In genomic region chr3:183511277-183512131, GRCh38 we compare ENCODE assay signal across 10 cellular contexts. TPM values are rescaled to one million over a fixed set of nuclear protein-coding genes. Genes with fewer than 3 reads are reported as not detected.
DNase-seq lines count a peak whose midpoint lies in the region; ATAC-seq and TF ChIP-seq lines count a peak whose summit lies in the region.
"Not testable (repeated sequence)": the region's sequence is repeated elsewhere in the genome, so short reads cannot be mapped to it uniquely, and the experiment has no call there.
"Had no signal": no experiment of that assay in that cellular context is flagged by ENCODE, and none has a peak within 500 bp of the region (broad histone marks: within the 10 kb centered on the region; RNA-seq: fewer than 3 reads in every experiment).

No MANE protein-coding gene starts in this region.

- H3K9me3 ChIP-seq in hepatocyte (ENCODE audit: low read depth); neuronal stem cell (replicated peaks in 1 of 2; ENCODE audit: control insufficient read depth in 2 of 2, insufficient read depth in 1 of 2, low read depth in 1 of 2, low read length in 2 of 2): not testable (repeated sequence)

- H3K27me3 Mint-ChIP-seq in T-cell; activated T-helper 2 cell treated with anti-CD3 and anti-CD28 coated beads, Interferon-gamma antibody, Interleukin-2, Interleukin-4, amounts not matched to agents 10 μg/mL and 5 μg/mL and 100 μg/mL, durations not matched to agents 14 hours and 24 hours and 36 hours (ENCODE audit: low read depth): not testable (repeated sequence)

- not testable (repeated sequence) for H3K14ac ChIP-seq in neuronal stem cell (ENCODE audit: low read length)

- H4K91ac ChIP-seq in neuronal stem cell (ENCODE audit: low read depth, low read length, poor library complexity), result not testable (repeated sequence)

- H2BK12ac ChIP-seq in neuronal stem cell (ENCODE audit: low read length), result not testable (repeated sequence)

- intact Hi-C loops in activated T-helper 2 cell treated with anti-CD3 and anti-CD28 coated beads, Interferon-gamma antibody, Interleukin-2, Interleukin-4, amounts not matched to agents 10 μg/mL and 5 μg/mL and 100 μg/mL, durations not matched to agents 14 hours and 24 hours and 36 hours (cut with micrococcal nuclease), result not testable (repeated sequence)

- POLR2A ChIA-PET in T-cell (lab: Charles Lee), result not testable (repeated sequence)

- H2BK5ac ChIP-seq in neuronal stem cell (ENCODE audit: low read length), result not testable (repeated sequence)

- H3K4me3 ChIP-seq in hepatocyte; neuronal stem cell (ENCODE audit: low read length in 2 of 2): not testable (repeated sequence)

- H3K4me1 ChIP-seq in hepatocyte (ENCODE audit: insufficient read depth), result peaks cover 13% of the 10 kb centered on the region
- H3K4me1 ChIP-seq in neuronal stem cell (ENCODE audit: control insufficient read depth in 2 of 2, insufficient read depth in 1 of 2, low read depth in 1 of 2, low read length in 2 of 2), result not testable (repeated sequence)

- H3K23ac ChIP-seq in neuronal stem cell (ENCODE audit: low read depth, low read length, poor library complexity), result not testable (repeated sequence)

- H2BK120ac ChIP-seq in neuronal stem cell (ENCODE audit: low read depth, low read length), result not testable (repeated sequence)

- H3K9ac ChIP-seq in neuronal stem cell (ENCODE audit: low read depth, low read length, poor library complexity), result not testable (repeated sequence)

- not testable (repeated sequence) for DNase-seq in T-cell; activated T-helper 2 cell treated with anti-CD3 and anti-CD28 coated beads, Interferon-gamma antibody, Interleukin-2, Interleukin-4, amounts not matched to agents 10 μg/mL and 5 μg/mL and 100 μg/mL, durations not matched to agents 14 hours and 24 hours and 36 hours (ENCODE audit: low spot score); hepatocyte (ENCODE audit: low spot score); neuronal stem cell (ENCODE audit: low spot score)

- not testable (repeated sequence) for H4K20me1 ChIP-seq in hepatocyte (ENCODE audit: insufficient read depth, poor library complexity, severe bottlenecking)

- not testable (repeated sequence) for H3K4me3 Mint-ChIP-seq in T-cell; activated T-helper 2 cell treated with anti-CD3 and anti-CD28 coated beads, Interferon-gamma antibody, Interleukin-2, Interleukin-4, amounts not matched to agents 10 μg/mL and 5 μg/mL and 100 μg/mL, durations not matched to agents 14 hours and 24 hours and 36 hours (ENCODE audit: low read depth)

- H3K4ac ChIP-seq in neuronal stem cell (ENCODE audit: low read length), result not testable (repeated sequence)

- not testable (repeated sequence) for H4K8ac ChIP-seq in neuronal stem cell (ENCODE audit: low read depth, low read length)

- WGBS in hepatocyte (ENCODE audit: low lambda C conversion rate, missing lambda C conversion rate), result 66% methylated on average over 14 of the region's 14 CpGs
- no CpG with 5 or more reads among the region's 14 CpGs for WGBS in neuronal stem cell (ENCODE audit: extremely low coverage in 2 of 2, insufficient read length in 2 of 2, insufficient replicate concordance in 1 of 2), 2 donors

- H3K9me2 ChIP-seq in hepatocyte (replicated peaks; ENCODE audit: insufficient read depth), result not testable (repeated sequence)

- peaks cover 44% of the 10 kb centered on the region for H3K36me3 Mint-ChIP-seq in T-cell
- H3K36me3 Mint-ChIP-seq in activated T-helper 2 cell treated with anti-CD3 and anti-CD28 coated beads, Interferon-gamma antibody, Interleukin-2, Interleukin-4, amounts not matched to agents 10 μg/mL and 5 μg/mL and 100 μg/mL, durations not matched to agents 14 hours and 24 hours and 36 hours (ENCODE audit: low read depth), result peaks cover 42% of the 10 kb centered on the region

- H3K18ac ChIP-seq in neuronal stem cell (ENCODE audit: low read length), result not testable (repeated sequence)

- not testable (repeated sequence) for H3K36me3 ChIP-seq in hepatocyte (replicated peaks; ENCODE audit: insufficient read depth, low read depth); neuronal stem cell (replicated peaks in 1 of 2; ENCODE audit: control insufficient read depth in 2 of 2, insufficient read depth in 2 of 2, low read length in 2 of 2)

- not testable (repeated sequence) for TF ChIP-seq CTCF in hepatocyte (IDR thresholded peaks at IDR 0.05; ENCODE audit: poor library complexity)

- H3K4me1 Mint-ChIP-seq in T-cell, result peaks cover 47 to 57% (median 55%) of the 10 kb centered on the region in 3 donors
- peaks cover 44% of the 10 kb centered on the region for H3K4me1 Mint-ChIP-seq in activated T-helper 2 cell treated with anti-CD3 and anti-CD28 coated beads, Interferon-gamma antibody, Interleukin-2, Interleukin-4, amounts not matched to agents 10 μg/mL and 5 μg/mL and 100 μg/mL, durations not matched to agents 14 hours and 24 hours and 36 hours (ENCODE audit: low read depth)

- H3K79me2 ChIP-seq in hepatocyte, result not testable (repeated sequence)

- not testable (repeated sequence) for H3K4me2 ChIP-seq in hepatocyte; neuronal stem cell (ENCODE audit: insufficient read depth, low read length, poor library complexity, severe bottlenecking)

- H3K27me3 ChIP-seq in hepatocyte; neuronal stem cell (ENCODE audit: control insufficient read depth in 3 of 3, insufficient read depth in 3 of 3, low read depth in 1 of 3, low read length in 3 of 3): not testable (repeated sequence)

- not testable (repeated sequence) for H2BK15ac ChIP-seq in neuronal stem cell (ENCODE audit: low read length)

- H3K79me1 ChIP-seq in neuronal stem cell (ENCODE audit: low read depth, low read length), result not testable (repeated sequence)

- not testable (repeated sequence) for H2AK5ac ChIP-seq in neuronal stem cell (ENCODE audit: low read depth, low read length)

- CTCF ChIA-PET in T-cell (lab: Charles Lee), result not testable (repeated sequence)

- peak overlapping the region; percentile 51 to 77 for H3K27ac Mint-ChIP-seq in T-cell
- peak overlapping the region; percentile 70 for H3K27ac Mint-ChIP-seq in activated T-helper 2 cell treated with anti-CD3 and anti-CD28 coated beads, Interferon-gamma antibody, Interleukin-2, Interleukin-4, amounts not matched to agents 10 μg/mL and 5 μg/mL and 100 μg/mL, durations not matched to agents 14 hours and 24 hours and 36 hours

- H2AFZ ChIP-seq in hepatocyte, result peak overlapping the region; percentile 49
- H2AFZ ChIP-seq in neuronal stem cell (ENCODE audit: low read length), result peak overlapping the region; percentile 70

- H3K9me3 Mint-ChIP-seq in T-cell; activated T-helper 2 cell treated with anti-CD3 and anti-CD28 coated beads, Interferon-gamma antibody, Interleukin-2, Interleukin-4, amounts not matched to agents 10 μg/mL and 5 μg/mL and 100 μg/mL, durations not matched to agents 14 hours and 24 hours and 36 hours: not testable (repeated sequence)

- ATAC-seq in GM18511 (IDR thresholded peaks at IDR 0.05; ENCODE audit: unreplicated experiment) (peak; percentile 56), GM21723 (IDR thresholded peaks at IDR 0.05; ENCODE audit: unreplicated experiment) (peak; percentile 53), HG03439 (IDR thresholded peaks at IDR 0.05; ENCODE audit: unreplicated experiment) (peak; percentile 49)
- ATAC-seq in T-cell (replicated peaks in 1 of 4), result not testable (repeated sequence)

- H3K27ac ChIP-seq in hepatocyte, result peak overlapping the region; percentile 65
- not testable (repeated sequence) for H3K27ac ChIP-seq in neuronal stem cell (replicated peaks; ENCODE audit: low read length)

RNA-seq across cellular contexts. Expression of gene KLHL6, which starts 44.0 kb away (rescaled TPM):
- 10 to 100 TPM; 34.8 to 54.7 (median 52.5) TPM for total RNA-seq in T-cell
- 29.5 and 29.7 TPM in 2 replicates for total RNA-seq in activated T-helper 2 cell treated with anti-CD3 and anti-CD28 coated beads, Interferon-gamma antibody, Interleukin-2, Interleukin-4, amounts not matched to agents 10 μg/mL and 5 μg/mL and 100 μg/mL, durations not matched to agents 14 hours and 24 hours and 36 hours
- total RNA-seq in hepatocyte, result 0.16 and 0.17 TPM in 2 replicates
- polyA plus RNA-seq in hepatocyte, result 0.04 TPM in 1 of 2 replicates, not detected in the other
- polyA plus RNA-seq in neuronal stem cell (2013, experiment 1 of 2), result 0.14 TPM
- 0.15 TPM for polyA plus RNA-seq in neuronal stem cell (2013, experiment 2 of 2)
- total RNA-seq: GM23248, HT-29 had no signal
- polyA plus RNA-seq: cardiac muscle cell, GM23248 had no signal

Comparison
In these comparisons a context has a peak if more than half of its experiments do, and no peak if none do; other contexts are left out.
1. RNA of gene KLHL6, which starts 44.0 kb away (total RNA-seq): 34.8 to 54.7 TPM in T-cell and 29.5 to 29.7 TPM in activated T-helper 2 cell treated with anti-CD3 and anti-CD28 coated beads, Interferon-gamma antibody, Interleukin-2, Interleukin-4, amounts not matched to agents 10 μg/mL and 5 μg/mL and 100 μg/mL, durations not matched to agents 14 hours and 24 hours and 36 hours; 0.16 to 0.17 TPM in hepatocyte; every median in the first group is over 10 times any median in the second.